In genomic region chr17:81517339-81518112, GRCh38 we compare ENCODE assay signal across 8 cellular contexts. TPM values are rescaled to one million over a fixed set of nuclear protein-coding genes. Genes with fewer than 3 reads are reported as not detected.
DNase-seq lines count a peak whose midpoint lies in the region; ATAC-seq and TF ChIP-seq lines count a peak whose summit lies in the region.

No MANE protein-coding gene starts in this region.

- DNase-seq in CD8-positive, alpha-beta memory T cell = no peak
- DNase-seq in NAMALWA (ENCODE audit: low spot score) (peak; percentile 87), endodermal cell (peak; percentile 86), NCI-H345 (lab: John Stamatoyannopoulos, UW) (no peak), D341Med (ENCODE audit: low spot score) (no peak), dorsolateral prefrontal cortex (no peak)

- no peaks in the 10 kb centered on the region for H3K27me3 Mint-ChIP-seq in CD8-positive, alpha-beta memory T cell
- peaks cover 22% of the 10 kb centered on the region for H3K27me3 Mint-ChIP-seq in endodermal cell (ENCODE audit: insufficient read depth)

- no peak overlapping the region for H3K27ac ChIP-seq in CD8-positive, alpha-beta memory T cell (ENCODE audit: low read depth, low read length)
- no peak overlapping the region for H3K27ac ChIP-seq in endodermal cell (ENCODE audit: low read depth, low read length)
- peak overlapping the region; percentile 53 for H3K27ac ChIP-seq in rectal smooth muscle tissue (ENCODE audit: low read depth, low read length)
- H3K27ac ChIP-seq in dorsolateral prefrontal cortex = no peak overlapping the region

- peak overlapping the region in 4 of 8 donors; percentile 78 to 88 (median 84) for H3K27ac Mint-ChIP-seq in CD8-positive, alpha-beta memory T cell
- H3K27ac Mint-ChIP-seq in endodermal cell = no peak overlapping the region

- H3K9ac ChIP-seq in endodermal cell (ENCODE audit: extremely low read depth, low read length, poor library complexity, severe bottlenecking) (no peak overlapping the region), rectal smooth muscle tissue (ENCODE audit: low read length) (no peak overlapping the region)

- H3K27me3 ChIP-seq in CD8-positive, alpha-beta memory T cell (ENCODE audit: insufficient read depth, low read length, poor library complexity, severe bottlenecking) = no peaks in the 10 kb centered on the region
- peaks cover 8% of the 10 kb centered on the region for H3K27me3 ChIP-seq in endodermal cell (ENCODE audit: control insufficient read depth, insufficient read depth, low read length, poor library complexity, severe bottlenecking)
- peaks cover 1% of the 10 kb centered on the region for H3K27me3 ChIP-seq in rectal smooth muscle tissue (ENCODE audit: control insufficient read depth, insufficient read depth, low read length)
- H3K27me3 ChIP-seq in dorsolateral prefrontal cortex = peaks cover 0 to 26% (median 8%) of the 10 kb centered on the region in 45 donors

- POLR2A ChIA-PET in CD8-positive, alpha-beta memory T cell (lab: Charles Lee) = interaction anchor here (0.6 kb wide), 1 partner anchor 33 kb away, joined by 3 read pairs; no protein-coding TSS in a partner anchor

- no peaks in the 10 kb centered on the region for H3K9me3 ChIP-seq in CD8-positive, alpha-beta memory T cell (ENCODE audit: low read length)
- no peaks in the 10 kb centered on the region for H3K9me3 ChIP-seq in endodermal cell (ENCODE audit: control insufficient read depth, low read length)

- peaks cover 37% of the 10 kb centered on the region for H3K4me1 ChIP-seq in CD8-positive, alpha-beta memory T cell (ENCODE audit: insufficient read depth, low read length)
- H3K4me1 ChIP-seq in endodermal cell (ENCODE audit: control insufficient read depth, insufficient read depth, low read length) (peaks cover 17% of the 10 kb centered on the region), rectal smooth muscle tissue (ENCODE audit: control insufficient read depth, insufficient read depth, low read length) (peaks cover 23% of the 10 kb centered on the region)

- intact Hi-C loops in dorsolateral prefrontal cortex (cut with DNase I) = no loop called here

- peaks cover 21 to 47% (median 28%) of the 10 kb centered on the region in 3 donors for H3K4me1 Mint-ChIP-seq in CD8-positive, alpha-beta memory T cell
- peaks cover 18% of the 10 kb centered on the region for H3K4me1 Mint-ChIP-seq in endodermal cell

- peak overlapping the region; percentile 36 to 79 (median 68) for H3K4me3 Mint-ChIP-seq in CD8-positive, alpha-beta memory T cell
- peak overlapping the region; percentile 98 for H3K4me3 Mint-ChIP-seq in endodermal cell

- TF ChIP-seq CTCF in endodermal cell (conservative IDR thresholded peaks at IDR 0.05) (no peak), dorsolateral prefrontal cortex (IDR thresholded peaks at IDR 0.05 in 54 of 56, conservative IDR thresholded peaks at IDR 0.05 in 2 of 56; ENCODE audit: low read depth in 1 of 56, partially characterized antibody in 56 of 56) (no peak)

- H3K36me3 ChIP-seq in CD8-positive, alpha-beta memory T cell (ENCODE audit: insufficient read depth, low read length) = no peaks in the 10 kb centered on the region
- H3K36me3 ChIP-seq in endodermal cell (ENCODE audit: control insufficient read depth, insufficient read depth, low read length) = peaks cover 8% of the 10 kb centered on the region
- no peaks in the 10 kb centered on the region for H3K36me3 ChIP-seq in rectal smooth muscle tissue (ENCODE audit: control insufficient read depth, insufficient read depth, low read length)

- 53 to 65% methylated on average over 8 to 24 of the region's 24 CpGs for WGBS in endodermal cell (ENCODE audit: insufficient coverage in 1 of 2, insufficient read length in 1 of 2), 2 experiments

- H3K9me3 Mint-ChIP-seq in CD8-positive, alpha-beta memory T cell = no peaks in the 10 kb centered on the region
- no peaks in the 10 kb centered on the region for H3K9me3 Mint-ChIP-seq in endodermal cell

- ATAC-seq in GM19452 (IDR thresholded peaks at IDR 0.05; ENCODE audit: unreplicated experiment) = peak; percentile 21

- CTCF ChIA-PET in CD8-positive, alpha-beta memory T cell (lab: Charles Lee) = interaction anchor here (1.1 to 3.5 kb wide), 4 partner anchors 33 to 108 kb away, joined by 3 to 29 read pairs (median 10); partner anchors contain the start of gene FAAP100

- H3K4me3 ChIP-seq in CD8-positive, alpha-beta memory T cell (ENCODE audit: low read length) = no peak overlapping the region
- peak overlapping the region; percentile 93 for H3K4me3 ChIP-seq in endodermal cell (ENCODE audit: low read length)
- peak overlapping the region; percentile 69 for H3K4me3 ChIP-seq in rectal smooth muscle tissue (ENCODE audit: low read length)
- peak overlapping the region in 1 of 59 donors; percentile 61 for H3K4me3 ChIP-seq in dorsolateral prefrontal cortex

- H3K36me3 Mint-ChIP-seq in CD8-positive, alpha-beta memory T cell = peaks cover 0 to 1% (median 0%) of the 10 kb centered on the region in 3 donors
- H3K36me3 Mint-ChIP-seq in endodermal cell (ENCODE audit: low read depth) = peaks cover 5% of the 10 kb centered on the region

RNA-seq across cellular contexts. Expression of gene ACTG1, which starts 4.9 kb away (rescaled TPM):
- 1,000 to 10,000 TPM; 5,175 to 5,190 TPM for total RNA-seq in CD8-positive, alpha-beta memory T cell
- polyA plus RNA-seq in CD8-positive, alpha-beta memory T cell = 1,950 TPM
- total RNA-seq in endodermal cell (1,000 to 10,000 TPM; 4,461 to 5,616 TPM), dorsolateral prefrontal cortex (1,000 to 10,000 TPM in 85 of 120 experiments, 100 to 1,000 TPM in 35; 558 to 1,589 (median 1,117) TPM)
- 4,463 TPM for polyA plus RNA-seq in endodermal cell (2013, experiment 1 of 2)
- polyA plus RNA-seq in endodermal cell (2013, experiment 2 of 2) = 3,951 TPM

RNA-seq across cellular contexts. Expression of gene FSCN2, which starts 10.7 kb away (rescaled TPM):
- under 1 TPM; 0.46 to 0.49 TPM for total RNA-seq in CD8-positive, alpha-beta memory T cell
- not detected for polyA plus RNA-seq in CD8-positive, alpha-beta memory T cell
- total RNA-seq in endodermal cell = 1 to 10 TPM; 1.0 to 1.8 TPM
- 0.50 TPM for polyA plus RNA-seq in endodermal cell (2013, experiment 1 of 2)
- polyA plus RNA-seq in endodermal cell (2013, experiment 2 of 2) = 0.46 TPM
- 1 to 10 TPM in 111 of 120 experiments, under 1 TPM in 9; 0.52 to 5.1 (median 2.0) TPM for total RNA-seq in dorsolateral prefrontal cortex

RNA-seq across cellular contexts. Expression of gene FAAP100, which starts 34.6 kb away (rescaled TPM):
- 10 to 100 TPM; 52.5 to 55.3 TPM for total RNA-seq in CD8-positive, alpha-beta memory T cell
- polyA plus RNA-seq in CD8-positive, alpha-beta memory T cell = 19.2 TPM
- 10 to 100 TPM; 34.5 to 39.5 TPM for total RNA-seq in endodermal cell
- 25.9 TPM for polyA plus RNA-seq in endodermal cell (2013, experiment 1 of 2)
- 24.1 TPM for polyA plus RNA-seq in endodermal cell (2013, experiment 2 of 2)
- 10 to 100 TPM; 11.9 to 29.9 (median 19.3) TPM for total RNA-seq in dorsolateral prefrontal cortex

Comparison
In these comparisons a context has a peak if more than half of its experiments do, and no peak if none do; other contexts are left out.
1. DNase-seq: peak in NAMALWA (single experiment) and endodermal cell (single experiment); none in CD8-positive, alpha-beta memory T cell (0 of 5), NCI-H345 (single experiment), D341Med (single experiment) and dorsolateral prefrontal cortex (0 of 10).